20 cellular contexts compared by ENCODE assay signal in genomic region chr4:169152104-169152503, GRCh38.
A peak's percentile ranks its signal among the peaks of the same experiment; 100 is the strongest.
DNase-seq lines count a peak whose midpoint lies in the region; ATAC-seq, FAIRE-seq and TF ChIP-seq lines count a peak whose summit lies in the region.
"Had no signal": no experiment of that assay in that cellular context is flagged by ENCODE, and none has a peak within 500 bp of the region (broad histone marks: within the 10 kb centered on the region; RNA-seq: fewer than 3 reads in every experiment).

No MANE protein-coding gene starts in this region.

- H3K9me3 ChIP-seq in PC-3 (ENCODE audit: low read length) (no peaks in the 10 kb centered on the region), astrocyte (ENCODE audit: insufficient read depth, low read depth, low read length) (no peaks in the 10 kb centered on the region), osteoblast (ENCODE audit: low read depth, low read length) (no peaks in the 10 kb centered on the region)
- H3K9me3 ChIP-seq: A549; BLaER1 treated with 17β-estradiol and CSF1 and Interleukin-3, amounts not matched to agents 10 nM and 100 nM had no signal

- BruUV-seq in PC-3 (replicated peaks; lab: Mats Ljungman, UMichigan) = no TSS peak

- FAIRE-seq in astrocyte (lab: Jason Lieb, UNC) = no peak
- FAIRE-seq: A549, H54 had no signal

- DNase-seq in PC-3 = no peak
- no peak for DNase-seq in astrocyte (ENCODE audit: low read depth)
- DNase-seq in osteoblast (ENCODE audit: insufficient read length, low spot score, missing footprints) = no peak
- no peak for DNase-seq in SHP77 treated with DMSO at 0.1 percent for 48 hours (lab: John Stamatoyannopoulos, UW)
- DNase-seq in posterior vena cava (ENCODE audit: low spot score) = no peak
- DNase-seq: CD4-positive, CD25-positive, alpha-beta regulatory T cell; CD8-positive, alpha-beta memory T cell; COR-L47; DMS 273 treated with DMSO at 0.1 percent for 48 hours; DND-41 had no signal

- H3K9me2 ChIP-seq in PC-3 (replicated peaks; ENCODE audit: low read length) = no peaks in the 10 kb centered on the region

- H3K27ac ChIP-seq in ACC112 (ENCODE audit: low read depth, low read length) (peak overlapping the region; percentile 76), PC-3 (ENCODE audit: low read length) (0 out of 2 replicates have a peak overlapping the region, but pooled peaks have one; percentile 29), astrocyte (ENCODE audit: low read depth, low read length) (peak overlapping the region; percentile 30), osteoblast (ENCODE audit: low read depth, low read length) (peak overlapping the region; percentile 34)
- H3K27ac ChIP-seq: 22Rv1; A549; BLaER1 treated with 17β-estradiol and CSF1 and Interleukin-3, amounts not matched to agents 10 nM and 100 nM had no signal

- H3K79me2 ChIP-seq in ACC112 (ENCODE audit: control insufficient read depth, insufficient read depth, low read length, unreplicated experiment) (peaks cover 62% of the 10 kb centered on the region), PC-3 (ENCODE audit: low read length) (peaks cover 29% of the 10 kb centered on the region), astrocyte (ENCODE audit: insufficient read depth, low read length) (peaks cover 32% of the 10 kb centered on the region), osteoblast (ENCODE audit: insufficient read depth, low read length) (peaks cover 78% of the 10 kb centered on the region)

- no peak overlapping the region for H3K4me3 Mint-ChIP-seq in astrocyte (ENCODE audit: unreplicated experiment)
- H3K4me3 Mint-ChIP-seq: B cell; CD4-positive, CD25-positive, alpha-beta regulatory T cell; CD8-positive, alpha-beta memory T cell; GM23338; IgD-negative memory B cell had no signal

- peaks cover 6% of the 10 kb centered on the region for H3K36me3 Mint-ChIP-seq in astrocyte (ENCODE audit: low read depth, unreplicated experiment)
- H3K36me3 Mint-ChIP-seq: CD4-positive, CD25-positive, alpha-beta regulatory T cell; CD8-positive, alpha-beta memory T cell had no signal

- no peaks in the 10 kb centered on the region for H3K27me3 Mint-ChIP-seq in astrocyte (ENCODE audit: low read depth, unreplicated experiment)
- H3K27me3 Mint-ChIP-seq: B cell, IgD-negative memory B cell had no signal

- CTCF ChIA-PET in PC-3 (lab: Charles Lee) = no interaction called here

- intact Hi-C loops in PC-3 (cut with micrococcal nuclease) = loop anchor here (5.0 kb wide), 1 partner anchor 115 kb away; no protein-coding TSS in a partner anchor
- intact Hi-C loops in posterior vena cava (cut with DNase I) = no loop called here

- H3K4me3 ChIP-seq in ACC112 (ENCODE audit: low read depth, low read length) = no peak overlapping the region
- H3K4me3 ChIP-seq in PC-3 (ENCODE audit: low read length) = no peak overlapping the region
- H3K4me3 ChIP-seq in astrocyte (ENCODE audit: insufficient read depth, low read depth, low read length) = no peak overlapping the region
- no peak overlapping the region for H3K4me3 ChIP-seq in osteoblast (ENCODE audit: insufficient read depth, low read length)
- H3K4me3 ChIP-seq: A549; BLaER1 treated with 17β-estradiol and CSF1 and Interleukin-3, amounts not matched to agents 10 nM and 100 nM; GM23338 had no signal

- TF ChIP-seq CTCF in PC-3 (conservative IDR thresholded peaks at IDR 0.05; ENCODE audit: low read depth, low read length) (no peak), astrocyte (IDR thresholded peaks at IDR 0.05; ENCODE audit: insufficient read depth, low read depth, low read length) (no peak), osteoblast (IDR thresholded peaks at IDR 0.05; ENCODE audit: extremely low read depth, low read depth, low read length) (no peak)

- no peaks in the 10 kb centered on the region for H4K20me1 ChIP-seq in PC-3 (ENCODE audit: low read length)
- H4K20me1 ChIP-seq in astrocyte (ENCODE audit: insufficient read depth, low read length) = no peaks in the 10 kb centered on the region
- H4K20me1 ChIP-seq in osteoblast (ENCODE audit: insufficient read depth, low read length) = peaks cover 4% of the 10 kb centered on the region

- H2AFZ ChIP-seq in ACC112 (ENCODE audit: low read length, unreplicated experiment) (no peak overlapping the region), PC-3 (ENCODE audit: low read length) (no peak overlapping the region), astrocyte (ENCODE audit: low read depth, low read length) (no peak overlapping the region), osteoblast (ENCODE audit: low read length) (no peak overlapping the region)
- H2AFZ ChIP-seq: GM23338 had no signal

- H3K4me1 ChIP-seq in ACC112 (ENCODE audit: control insufficient read depth, insufficient read depth, low read length, unreplicated experiment) = peaks cover 88% of the 10 kb centered on the region
- peaks cover 33% of the 10 kb centered on the region for H3K4me1 ChIP-seq in PC-3 (ENCODE audit: insufficient read depth, low read length)
- peaks cover 14% of the 10 kb centered on the region for H3K4me1 ChIP-seq in astrocyte (ENCODE audit: insufficient read depth, low read length)
- H3K4me1 ChIP-seq in osteoblast (ENCODE audit: insufficient read depth, low read length) = peaks cover 81% of the 10 kb centered on the region

- H3K36me3 ChIP-seq in ACC112 (ENCODE audit: insufficient read depth, low read length) (peaks cover 62% of the 10 kb centered on the region), PC-3 (ENCODE audit: low read depth, low read length) (peaks cover 30% of the 10 kb centered on the region; the same call in 1 of the 2 replicates), astrocyte (ENCODE audit: insufficient read depth, low read length) (peaks cover 37% of the 10 kb centered on the region), osteoblast (ENCODE audit: insufficient read depth, low read length) (peaks cover 77% of the 10 kb centered on the region)

- H3K4me2 ChIP-seq in PC-3 (ENCODE audit: low read length) (no peak overlapping the region), astrocyte (ENCODE audit: low read length) (no peak overlapping the region), osteoblast (ENCODE audit: insufficient read depth, low read length) (no peak overlapping the region)
- H3K4me2 ChIP-seq: A549; BLaER1 treated with 17β-estradiol and CSF1 and Interleukin-3, amounts not matched to agents 10 nM and 100 nM; GM23338 had no signal

- ATAC-seq in PC-3 (0 out of 2 replicates have a peak, but pooled peaks have one; percentile 7), HG02763 (IDR thresholded peaks at IDR 0.05; ENCODE audit: unreplicated experiment) (no peak), GM21526 (IDR thresholded peaks at IDR 0.05; ENCODE audit: low FRiP score, unreplicated experiment) (no peak)

- POLR2A ChIA-PET in PC-3 (lab: Charles Lee; ENCODE audit: unreplicated experiment) = no interaction called here

- H3K27me3 ChIP-seq in ACC112 (ENCODE audit: insufficient read depth, low read length) (no peaks in the 10 kb centered on the region), PC-3 (ENCODE audit: low read length) (no peaks in the 10 kb centered on the region), astrocyte (ENCODE audit: insufficient read depth, low read length) (no peaks in the 10 kb centered on the region), osteoblast (ENCODE audit: insufficient read depth, low read length) (no peaks in the 10 kb centered on the region)
- H3K27me3 ChIP-seq: BLaER1 treated with 17β-estradiol and CSF1 and Interleukin-3, amounts not matched to agents 10 nM and 100 nM had no signal

- H3F3A ChIP-seq in PC-3 (ENCODE audit: low read length, unreplicated experiment) = no peaks in the 10 kb centered on the region

- peaks cover 11% of the 10 kb centered on the region for H3K4me1 Mint-ChIP-seq in astrocyte (ENCODE audit: low read depth, unreplicated experiment)
- H3K4me1 Mint-ChIP-seq: CD4-positive, CD25-positive, alpha-beta regulatory T cell; CD8-positive, alpha-beta memory T cell had no signal

- no peak overlapping the region for H3K9ac ChIP-seq in PC-3 (ENCODE audit: low read length)
- no peak overlapping the region for H3K9ac ChIP-seq in astrocyte (ENCODE audit: low read length)
- H3K9ac ChIP-seq: BLaER1 treated with 17β-estradiol and CSF1 and Interleukin-3, amounts not matched to agents 10 nM and 100 nM had no signal

- no peak overlapping the region for H3K27ac Mint-ChIP-seq in astrocyte (ENCODE audit: unreplicated experiment)
- H3K27ac Mint-ChIP-seq: B cell; CD4-positive, CD25-positive, alpha-beta regulatory T cell; GM23338; IgD-negative memory B cell had no signal

- no peaks in the 10 kb centered on the region for H3K9me3 Mint-ChIP-seq in astrocyte (ENCODE audit: unreplicated experiment)
- H3K9me3 Mint-ChIP-seq: CD8-positive, alpha-beta memory T cell; GM23338; IgD-negative memory B cell had no signal
